8 cellular contexts compared by ENCODE assay signal in genomic region chr17:6753006-6753445, GRCh38. TPM values are rescaled to one million over a fixed set of nuclear protein-coding genes. Genes with fewer than 3 reads are reported as not detected.
A peak's percentile ranks its signal among the peaks of the same experiment; 100 is the strongest.
DNase-seq lines count a peak whose midpoint lies in the region; FAIRE-seq and TF ChIP-seq lines count a peak whose summit lies in the region.

No MANE protein-coding gene starts in this region.

- no peaks in the 10 kb centered on the region for H3K27me3 ChIP-seq in bronchial epithelial cell (ENCODE audit: control insufficient read depth, insufficient read depth, low read length)

- DNase-seq in GM12865 (ENCODE audit: low read depth) (peak; percentile 52), RPMI7951 (ENCODE audit: low read depth) (peak; percentile 91), bronchial epithelial cell (ENCODE audit: low read depth) (peak; percentile 6), kidney tubule cell (ENCODE audit: low spot score) (peak; percentile 86), DMS 273 (lab: John Stamatoyannopoulos, UW; ENCODE audit: unreplicated experiment) (no peak), NCI-H187 treated with DMSO at 0.1 percent for 48 hours (lab: John Stamatoyannopoulos, UW) (no peak), HUDEP-2 (lab: John Stamatoyannopoulos, UW; ENCODE audit: unreplicated experiment in 76 of 76) (no peak)
- DNase-seq in stimulated activated CD8-positive, alpha-beta memory T cell treated with anti-CD3 and anti-CD28 coated beads, Interleukin-15, amount 100 ng/mL, for 4 hours (ENCODE audit: low read depth in 2 of 2), result peak; percentile 27 to 51

- TF ChIP-seq CTCF in GM12865 (IDR thresholded peaks at IDR 0.05; ENCODE audit: insufficient read depth, low read depth, low read length, missing control alignments) (no peak), bronchial epithelial cell (IDR thresholded peaks at IDR 0.05; ENCODE audit: insufficient read depth, low read length, severe bottlenecking) (no peak)

- H3K4me3 ChIP-seq in GM12865 (ENCODE audit: low read depth, low read length), result no peak overlapping the region
- H3K4me3 ChIP-seq in bronchial epithelial cell (ENCODE audit: low read depth, low read length), result no peak overlapping the region

- no peak for FAIRE-seq in bronchial epithelial cell (lab: Jason Lieb, UNC)

- no peaks in the 10 kb centered on the region for H3K36me3 ChIP-seq in bronchial epithelial cell (ENCODE audit: control insufficient read depth, insufficient read depth, low read length)

RNA-seq across cellular contexts. Expression of gene XAF1, which starts 2.8 kb away (rescaled TPM):
- 18.0 and 28.1 TPM in 2 replicates for total RNA-seq in RPMI7951 (2014; rRNA removed; shearing (Covaris generic))
- total RNA-seq in bronchial epithelial cell, result under 0.01 and 0.53 TPM in 2 replicates

RNA-seq across cellular contexts. Expression of gene FBXO39, which starts 23.0 kb away (rescaled TPM):
- not detected in 2 replicates for total RNA-seq in RPMI7951 (2014; rRNA removed; shearing (Covaris generic))
- total RNA-seq in bronchial epithelial cell, result 0.13 TPM in 1 of 2 replicates, not detected in the other

RNA-seq across cellular contexts. Expression of gene SLC13A5, which starts 39.9 kb away (rescaled TPM):
- not detected in 2 replicates for total RNA-seq in RPMI7951 (2014; rRNA removed; shearing (Covaris generic))
- total RNA-seq in bronchial epithelial cell, result 0.38 and 0.53 TPM in 2 replicates

Comparison
In these comparisons a context has a peak if more than half of its experiments do, and no peak if none do; other contexts are left out.
1. DNase-seq: peak in GM12865 (single experiment), RPMI7951 (single experiment), bronchial epithelial cell (single experiment), kidney tubule cell (single experiment) and stimulated activated CD8-positive, alpha-beta memory T cell treated with anti-CD3 and anti-CD28 coated beads, Interleukin-15, amount 100 ng/mL, for 4 hours (2 of 2); none in DMS 273 (single experiment), NCI-H187 treated with DMSO at 0.1 percent for 48 hours (single experiment) and HUDEP-2 (0 of 76).
2. RNA of gene XAF1, which starts 2.8 kb away (total RNA-seq): 18.0 to 28.1 TPM in RPMI7951; under 0.01 to 0.53 TPM in bronchial epithelial cell; every median in the first group is over 10 times any median in the second.